In the genomic region with DNA sequence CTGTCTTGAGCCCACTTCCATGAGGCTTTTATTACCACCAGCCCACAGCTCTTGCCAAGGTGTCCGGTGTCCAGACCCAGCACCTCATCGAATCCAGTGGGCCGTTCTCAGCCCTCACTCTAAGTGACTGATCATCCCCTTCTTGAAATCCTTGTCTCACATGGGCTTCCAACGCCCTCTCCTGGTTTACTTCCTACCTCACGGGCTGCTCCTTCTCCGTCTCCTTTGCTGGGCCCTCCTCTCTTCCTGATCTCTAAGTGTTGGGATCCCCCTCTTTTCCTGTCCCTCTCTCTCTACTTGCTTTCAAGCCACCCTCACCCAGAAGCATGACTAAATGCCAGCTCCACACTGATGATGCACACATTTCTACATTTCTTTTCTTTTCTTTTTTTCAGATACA, we compare ENCODE assay signal across 11 cellular contexts. TPM values are rescaled to one million over a fixed set of nuclear protein-coding genes. Genes with fewer than 3 reads are reported as not detected.
DNase-seq lines count a peak whose midpoint lies in the region; ATAC-seq and TF ChIP-seq lines count a peak whose summit lies in the region.
"Had no signal": no experiment of that assay in that cellular context is flagged by ENCODE, and none has a peak within 500 bp of the region (broad histone marks: within the 10 kb centered on the region; RNA-seq: fewer than 3 reads in every experiment).

No MANE protein-coding gene starts in this region.

- no peaks in the 10 kb centered on the region for H3K9me3 Mint-ChIP-seq in activated naive CD4-positive, alpha-beta T cell treated with anti-CD3 and anti-CD28 coated beads, Interleukin-2, amount 50 U/mL, for 72 hours
- H3K9me3 Mint-ChIP-seq in stimulated activated effector memory CD8-positive, alpha-beta T cell treated with anti-CD3 and anti-CD28 coated beads, Interleukin-12 subunit alpha, Interleukin-12 subunit beta, amount 100 ng/mL, for 72 hours = no peaks in the 10 kb centered on the region
- H3K9me3 Mint-ChIP-seq: activated T-cell treated with anti-CD3 and anti-CD28 coated beads, Interleukin-2, amount 50 U/mL, for 72 hours had no signal

- peaks cover 9% of the 10 kb centered on the region for H3K4me1 Mint-ChIP-seq in stimulated activated effector memory CD8-positive, alpha-beta T cell treated with anti-CD3 and anti-CD28 coated beads, Interleukin-12 subunit alpha, Interleukin-12 subunit beta, amount 100 ng/mL, for 72 hours

- no peak for DNase-seq in AG04450 (ENCODE audit: low read depth, low spot score)
- DNase-seq in fibroblast of the aortic adventitia (ENCODE audit: low read depth) = peak; percentile 57
- DNase-seq in activated naive CD4-positive, alpha-beta T cell treated with anti-CD3 and anti-CD28 coated beads, Interleukin-2, amount 50 U/mL, for 72 hours (ENCODE audit: low spot score in 2 of 2) = no peak
- no peak for DNase-seq in heart left ventricle
- no peak for DNase-seq in aorta
- DNase-seq in stimulated activated effector memory CD8-positive, alpha-beta T cell treated with anti-CD3 and anti-CD28 coated beads, Interleukin-12 subunit alpha, Interleukin-12 subunit beta, amount 100 ng/mL, for 72 hours (ENCODE audit: low spot score in 2 of 2) = no peak
- DNase-seq: activated T-cell treated with anti-CD3 and anti-CD28 coated beads, Interleukin-2, amount 50 U/mL, for 72 hours; NCI-H1105; SHP77 treated with DMSO at 0.1 percent for 48 hours had no signal

- TF ChIP-seq CTCF in AG04450 (IDR thresholded peaks at IDR 0.05; ENCODE audit: low read depth, low read length) = peak; percentile 59
- peak; percentile 30 for TF ChIP-seq CTCF in GM12873 (IDR thresholded peaks at IDR 0.05; ENCODE audit: insufficient read depth, low read depth, low read length, missing control alignments)
- TF ChIP-seq CTCF in fibroblast of the aortic adventitia (IDR thresholded peaks at IDR 0.05; ENCODE audit: insufficient read depth, low read length) = peak; percentile 56
- no peak for TF ChIP-seq CTCF in heart left ventricle (IDR thresholded peaks at IDR 0.05)

- intact Hi-C loops in heart left ventricle (cut with DNase I) (loop anchor here in 1 of 10 donors (10.0 kb wide), 1 partner anchor 85 kb away; no protein-coding TSS in a partner anchor), aorta (cut with DNase I) (no loop called here)

- POLR2A ChIA-PET in AG04450 (lab: Yijun Ruan, JAX) = no interaction called here

- ATAC-seq in SK-N-SH treated with all-trans-retinoic acid at 6 μM for 48 hours = peak; percentile 95
- no peak for ATAC-seq in activated naive CD4-positive, alpha-beta T cell treated with anti-CD3 and anti-CD28 coated beads, Interleukin-2, amount 50 U/mL, for 72 hours
- ATAC-seq in heart left ventricle = no peak
- ATAC-seq in aorta (ENCODE audit: low FRiP score) = no peak
- no peak for ATAC-seq in stimulated activated effector memory CD8-positive, alpha-beta T cell treated with anti-CD3 and anti-CD28 coated beads, Interleukin-12 subunit alpha, Interleukin-12 subunit beta, amount 100 ng/mL, for 72 hours
- ATAC-seq: activated T-cell treated with anti-CD3 and anti-CD28 coated beads, Interleukin-2, amount 50 U/mL, for 72 hours had no signal

- WGBS in heart left ventricle, 4 donors = 32 to 40% (median 35%) methylated on average over 6 of the region's 6 CpGs
- WGBS in aorta, 2 donors = 39 to 41% methylated on average over 6 of the region's 6 CpGs

- H3K9me3 ChIP-seq in AG04450 (ENCODE audit: control insufficient read depth, insufficient read depth, low read length) (no peaks in the 10 kb centered on the region; the same call in 1 of the 2 replicates), heart left ventricle (no peaks in the 10 kb centered on the region), aorta (ENCODE audit: control insufficient read depth, low read length) (no peaks in the 10 kb centered on the region)

- no peak overlapping the region for H3K27ac ChIP-seq in AG04450 (ENCODE audit: low read depth, low read length)
- no peak overlapping the region for H3K27ac ChIP-seq in heart left ventricle
- H3K27ac ChIP-seq in aorta (ENCODE audit: low read depth in 1 of 2, low read length in 2 of 2) = no peak overlapping the region

- H3K27ac Mint-ChIP-seq in activated naive CD4-positive, alpha-beta T cell treated with anti-CD3 and anti-CD28 coated beads, Interleukin-2, amount 50 U/mL, for 72 hours = no peak overlapping the region
- no peak overlapping the region for H3K27ac Mint-ChIP-seq in stimulated activated effector memory CD8-positive, alpha-beta T cell treated with anti-CD3 and anti-CD28 coated beads, Interleukin-12 subunit alpha, Interleukin-12 subunit beta, amount 100 ng/mL, for 72 hours
- H3K27ac Mint-ChIP-seq: activated T-cell treated with anti-CD3 and anti-CD28 coated beads, Interleukin-2, amount 50 U/mL, for 72 hours had no signal

- H3K4me1 ChIP-seq in heart left ventricle (peaks cover 0 to 6% (median 0%) of the 10 kb centered on the region in 12 donors), aorta (ENCODE audit: control insufficient read depth in 1 of 2, insufficient read depth in 2 of 2, low read length in 2 of 2) (no peaks in the 10 kb centered on the region)

- CTCF ChIA-PET in AG04450 (lab: Charles Lee) = interaction anchor here (0.6 to 3.9 kb wide), 12 partner anchors 11 to 269 kb away, joined by 3 to 21 read pairs (median 5); no protein-coding TSS in a partner anchor

- H3K36me3 ChIP-seq in heart left ventricle = no peaks in the 10 kb centered on the region
- no peaks in the 10 kb centered on the region for H3K36me3 ChIP-seq in aorta (ENCODE audit: control insufficient read depth in 1 of 2, insufficient read depth in 2 of 2, low read length in 1 of 2)

- TF ChIP-seq POLR2A in heart left ventricle (IDR thresholded peaks at IDR 0.05) = no peak

- no peak overlapping the region for H3K4me3 Mint-ChIP-seq in stimulated activated effector memory CD8-positive, alpha-beta T cell treated with anti-CD3 and anti-CD28 coated beads, Interleukin-12 subunit alpha, Interleukin-12 subunit beta, amount 100 ng/mL, for 72 hours
- H3K4me3 Mint-ChIP-seq: activated T-cell treated with anti-CD3 and anti-CD28 coated beads, Interleukin-2, amount 50 U/mL, for 72 hours had no signal

- H3K4me3 ChIP-seq in AG04450 (ENCODE audit: low read depth, low read length) (no peak overlapping the region), fibroblast of the aortic adventitia (ENCODE audit: low read depth, low read length) (no peak overlapping the region), heart left ventricle (no peak overlapping the region), aorta (ENCODE audit: low read length in 2 of 2) (no peak overlapping the region)

- peaks cover 46% of the 10 kb centered on the region for H3K27me3 ChIP-seq in AG04450 (ENCODE audit: control insufficient read depth, insufficient read depth, low read length)
- H3K27me3 ChIP-seq in heart left ventricle = peaks cover 0 to 50% (median 21%) of the 10 kb centered on the region in 9 donors
- no peaks in the 10 kb centered on the region for H3K27me3 ChIP-seq in aorta (ENCODE audit: control insufficient read depth in 1 of 2, insufficient read depth in 2 of 2, low read length in 1 of 2)

- H3K36me3 Mint-ChIP-seq in activated naive CD4-positive, alpha-beta T cell treated with anti-CD3 and anti-CD28 coated beads, Interleukin-2, amount 50 U/mL, for 72 hours = no peaks in the 10 kb centered on the region
- no peaks in the 10 kb centered on the region for H3K36me3 Mint-ChIP-seq in stimulated activated effector memory CD8-positive, alpha-beta T cell treated with anti-CD3 and anti-CD28 coated beads, Interleukin-12 subunit alpha, Interleukin-12 subunit beta, amount 100 ng/mL, for 72 hours

RNA-seq across cellular contexts. Expression of a gene that starts 9.0 kb away (rescaled TPM):
- polyA plus RNA-seq in AG04450 (2011; rRNA removed) (not detected in 2 replicates), heart left ventricle (not detected), aorta (not detected)
- not detected in 2 replicates for polyA minus RNA-seq in AG04450 (2011; rRNA and poly(A)+ RNA removed)
- total RNA-seq in fibroblast of the aortic adventitia (ENCODE audit: low replicate concordance) (not detected in 2 replicates), heart left ventricle (under 1 TPM in 1 of 9 donors, not detected in 8; 0.29 TPM), aorta (not detected)
- not detected for total RNA-seq in activated naive CD4-positive, alpha-beta T cell treated with anti-CD3 and anti-CD28 coated beads, Interleukin-2, amount 50 U/mL, for 72 hours
- total RNA-seq: activated T-cell treated with anti-CD3 and anti-CD28 coated beads, Interleukin-2, amount 50 U/mL, for 72 hours had no signal

RNA-seq across cellular contexts. Expression of a gene that starts 21.6 kb away (rescaled TPM):
- polyA plus RNA-seq in AG04450 (2011; rRNA removed) = 0.27 and 0.48 TPM in 2 replicates
- polyA minus RNA-seq in AG04450 (2011; rRNA and poly(A)+ RNA removed) = not detected in 2 replicates
- total RNA-seq in fibroblast of the aortic adventitia (ENCODE audit: low replicate concordance) = not detected in 2 replicates
- under 1 TPM in 1 of 2 donors, not detected in 1; 0.76 TPM for total RNA-seq in activated naive CD4-positive, alpha-beta T cell treated with anti-CD3 and anti-CD28 coated beads, Interleukin-2, amount 50 U/mL, for 72 hours
- under 1 TPM in 2 of 9 donors, not detected in 7; 0.36 to 0.81 TPM for total RNA-seq in heart left ventricle
- not detected for polyA plus RNA-seq in heart left ventricle
- total RNA-seq in aorta = not detected
- polyA plus RNA-seq in aorta = not detected

RNA-seq across cellular contexts. Expression of a gene that starts 21.9 kb away (rescaled TPM):
- polyA plus RNA-seq in AG04450 (2011; rRNA removed) (314 and 359 TPM in 2 replicates), heart left ventricle (100 to 1,000 TPM in 1 of 2 donors, 10 to 100 TPM in 1; 83.1 to 246 TPM), aorta (10 to 100 TPM; 76.0 to 87.0 TPM)
- 292 and 314 TPM in 2 replicates for polyA minus RNA-seq in AG04450 (2011; rRNA and poly(A)+ RNA removed)
- total RNA-seq in fibroblast of the aortic adventitia (ENCODE audit: low replicate concordance) (96.6 and 284 TPM in 2 replicates), heart left ventricle (100 to 1,000 TPM; 105 to 152 (median 143) TPM), aorta (100 to 1,000 TPM; 102 to 112 TPM)
- 100 to 1,000 TPM; 229 to 347 TPM for total RNA-seq in activated naive CD4-positive, alpha-beta T cell treated with anti-CD3 and anti-CD28 coated beads, Interleukin-2, amount 50 U/mL, for 72 hours

Comparison
In these comparisons a context has a peak if more than half of its experiments do, and no peak if none do; other contexts are left out.
1. CTCF ChIP-seq: peak in AG04450 (single experiment), GM12873 (single experiment) and fibroblast of the aortic adventitia (single experiment); none in heart left ventricle (0 of 12).